ENCODE assay signal across 2 cellular contexts in the genomic region with DNA sequence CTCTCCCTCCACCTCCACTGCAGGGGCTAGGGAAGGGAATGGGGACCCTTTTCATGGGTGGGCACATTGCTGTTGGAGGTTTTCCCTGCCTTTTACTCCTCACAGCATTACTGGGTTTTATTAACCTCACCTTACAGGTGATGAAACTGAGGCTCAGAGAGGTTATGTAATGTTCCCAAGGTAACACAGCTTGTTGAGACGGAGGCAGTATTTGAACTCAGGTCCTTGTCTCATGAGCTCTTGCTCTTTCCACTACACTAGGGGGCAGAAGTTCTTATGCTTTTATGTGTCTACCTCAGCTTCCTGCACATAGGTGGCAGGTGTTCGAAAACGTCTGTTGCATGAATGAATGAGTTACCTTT.
A peak's percentile ranks its signal among the peaks of the same experiment; 100 is the strongest.
TF ChIP-seq lines count a peak whose summit lies in the region.

No MANE protein-coding gene starts in this region.

TF ChIP-seq in A549, 52 proteins besides CTCF, POLR2A, EP300 and RAD21 (continued from another document):
- peak; percentile 51 for TF ChIP-seq ZFP36 (IDR thresholded peaks at IDR 0.05; ENCODE audit: borderline replicate concordance, partially characterized antibody)
TF ChIP-seq in A549: peak in this region for 1.

TF ChIP-seq in GM12891, 5 proteins besides CTCF, POLR2A, EP300 and RAD21 (continued from another document):
- no peak for TF ChIP-seq POLR2AphosphoS5 (IDR thresholded peaks at IDR 0.05; ENCODE audit: low read depth, low read length)
- TF ChIP-seq POU2F2 (IDR thresholded peaks at IDR 0.05; ENCODE audit: low read depth, low read length): no peak
- TF ChIP-seq TAF1 (IDR thresholded peaks at IDR 0.05; ENCODE audit: low read depth, low read length): no peak
- no peak for TF ChIP-seq PAX5 (IDR thresholded peaks at IDR 0.05; ENCODE audit: insufficient read depth, low read length, severe bottlenecking)
